Comparison of ENCODE assay signal across 8 cellular contexts in the genomic region with DNA sequence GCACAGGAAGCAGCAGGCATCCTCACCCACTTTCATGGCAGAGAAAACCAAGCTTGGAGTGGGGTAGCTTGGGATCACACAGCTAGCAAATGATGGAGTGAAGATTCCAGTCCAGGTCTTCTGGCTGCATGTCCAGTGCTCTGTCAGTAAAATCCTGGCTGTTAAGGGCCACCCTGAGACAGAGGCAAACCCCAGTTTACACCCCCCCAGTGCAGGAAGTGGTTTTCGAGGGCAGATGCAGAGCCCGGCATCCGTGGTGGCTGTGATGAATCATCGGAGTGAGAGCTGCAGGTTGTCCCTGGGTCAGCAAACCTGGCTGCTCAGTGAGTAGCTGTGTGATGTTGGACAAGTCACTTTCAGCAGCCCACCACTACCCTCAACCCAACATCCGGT.
DNase-seq lines count a peak whose midpoint lies in the region; ATAC-seq, FAIRE-seq and TF ChIP-seq lines count a peak whose summit lies in the region.

No MANE protein-coding gene starts in this region.

- in situ Hi-C loops in GM13977 (cut with MboI; ENCODE audit: low pct_unique_long_range_greater_than_20kb, low sequenced_read_pairs, unreplicated experiment), result no loop called here

- POLR2A ChIA-PET in activated CD4-positive, alpha-beta memory T cell treated with anti-CD3 and anti-CD28 coated beads, Interleukin-2, amount 10 ng/mL, durations not matched to agents 7 days and 5 days (lab: Charles Lee), result interaction anchor here (0.6 to 5.3 kb wide), 24 partner anchors 10 to 1009 kb away, joined by 3 to 59 read pairs (median 4); a partner anchor contains a TSS
- POLR2A ChIA-PET in endothelial cell of umbilical vein (lab: Charles Lee), result interaction anchor here (0.6 to 2.2 kb wide), 3 partner anchors 15 to 169 kb away, joined by 4 to 6 read pairs (median 6); a partner anchor contains a TSS

- H3K4me1 Mint-ChIP-seq in activated CD4-positive, alpha-beta memory T cell treated with anti-CD3 and anti-CD28 coated beads, Interleukin-2, amount 10 ng/mL, durations not matched to agents 7 days and 5 days, result peaks cover 73% of the 10 kb centered on the region

- dilution Hi-C loops in endothelial cell of umbilical vein (cut with MboI; ENCODE audit: extremely low pct_ligation_motif_present, low sequenced_read_pairs), result no loop called here

- H3K9me3 ChIP-seq in endothelial cell of umbilical vein (replicated peaks; ENCODE audit: control insufficient read depth, insufficient read depth, low read length), result no peaks in the 10 kb centered on the region

- intact Hi-C loops in endothelial cell of umbilical vein (cut with micrococcal nuclease), result no loop called here

- no peak overlapping the region for H3K4me3 ChIP-seq in endothelial cell of umbilical vein (replicated peaks in 1 of 3; ENCODE audit: insufficient read depth in 1 of 3, low read depth in 1 of 3, low read length in 3 of 3)
- no peak overlapping the region for H3K4me3 ChIP-seq in retinal pigment epithelial cell (ENCODE audit: low read length)

- H3K4me2 ChIP-seq in endothelial cell of umbilical vein (ENCODE audit: insufficient read depth, low read length), result no peak overlapping the region

- peak; percentile 43 for ATAC-seq in HG02623 (IDR thresholded peaks at IDR 0.05; ENCODE audit: unreplicated experiment)

- H3K9me1 ChIP-seq in endothelial cell of umbilical vein (replicated peaks; ENCODE audit: control insufficient read depth, extremely low read depth, insufficient read depth, low read length), result no peaks in the 10 kb centered on the region

- TF ChIP-seq CTCF in GM13977 (IDR thresholded peaks at IDR 0.05; ENCODE audit: extremely low read depth, insufficient read depth, missing control alignments), result no peak
- TF ChIP-seq CTCF in endothelial cell of umbilical vein (IDR thresholded peaks at IDR 0.05; ENCODE audit: extremely low read depth in 1 of 2, insufficient read depth in 1 of 2, low read depth in 1 of 2, low read length in 2 of 2), result no peak
- TF ChIP-seq CTCF in retinal pigment epithelial cell (conservative IDR thresholded peaks at IDR 0.05; ENCODE audit: low read depth, low read length), result no peak

- CTCF ChIA-PET in activated CD4-positive, alpha-beta memory T cell treated with anti-CD3 and anti-CD28 coated beads, Interleukin-2, amount 10 ng/mL, durations not matched to agents 7 days and 5 days (lab: Charles Lee), result interaction anchor here (0.5 to 4.7 kb wide), 19 partner anchors 9 to 304 kb away, joined by 3 to 33 read pairs (median 13); a partner anchor contains a TSS
- CTCF ChIA-PET in endothelial cell of umbilical vein (lab: Charles Lee), result interaction anchor here (1.0 to 3.6 kb wide), 16 partner anchors 8 to 177 kb away, joined by 3 to 32 read pairs (median 6); a partner anchor contains a TSS

- H3K27ac ChIP-seq in endothelial cell of umbilical vein (ENCODE audit: insufficient read depth, low read depth, low read length), result peak overlapping the region; percentile 39

- no peaks in the 10 kb centered on the region for H3K27me3 Mint-ChIP-seq in activated CD4-positive, alpha-beta memory T cell treated with anti-CD3 and anti-CD28 coated beads, Interleukin-2, amount 10 ng/mL, durations not matched to agents 7 days and 5 days

- no peaks in the 10 kb centered on the region for H3K9me3 Mint-ChIP-seq in activated CD4-positive, alpha-beta memory T cell treated with anti-CD3 and anti-CD28 coated beads, Interleukin-2, amount 10 ng/mL, durations not matched to agents 7 days and 5 days

- H3K9ac ChIP-seq in endothelial cell of umbilical vein (replicated peaks; ENCODE audit: extremely low read depth, insufficient read depth, low read length), result no peak overlapping the region

- FAIRE-seq in endothelial cell of umbilical vein (lab: Jason Lieb, UNC), result no peak

- BruUV-seq in endothelial cell of umbilical vein (replicated peaks; lab: Mats Ljungman, UMichigan), result no TSS peak

- H3K79me2 ChIP-seq in endothelial cell of umbilical vein (ENCODE audit: control insufficient read depth, insufficient read depth, low read length), result peaks cover 22% of the 10 kb centered on the region

- peaks cover 48% of the 10 kb centered on the region for H3K4me1 ChIP-seq in endothelial cell of umbilical vein (ENCODE audit: control insufficient read depth, extremely low read depth, insufficient read depth, low read length)

- peaks cover 10% of the 10 kb centered on the region for H3K36me3 Mint-ChIP-seq in activated CD4-positive, alpha-beta memory T cell treated with anti-CD3 and anti-CD28 coated beads, Interleukin-2, amount 10 ng/mL, durations not matched to agents 7 days and 5 days (ENCODE audit: low read depth)

- no peak overlapping the region for H2AFZ ChIP-seq in endothelial cell of umbilical vein (ENCODE audit: low read depth, low read length)

- no peak for TF ChIP-seq POLR2A in endothelial cell of umbilical vein (IDR thresholded peaks at IDR 0.05; ENCODE audit: low read depth, low read length)

- peak overlapping the region; percentile 98 for H3K27ac Mint-ChIP-seq in activated CD4-positive, alpha-beta memory T cell treated with anti-CD3 and anti-CD28 coated beads, Interleukin-2, amount 10 ng/mL, durations not matched to agents 7 days and 5 days

- no peaks in the 10 kb centered on the region for H3K27me3 ChIP-seq in endothelial cell of umbilical vein (ENCODE audit: control insufficient read depth in 2 of 2, insufficient read depth in 2 of 2, low read length in 2 of 2)

- peaks cover 0 to 36% of the 10 kb centered on the region in 2 experiments for H3K36me3 ChIP-seq in endothelial cell of umbilical vein (ENCODE audit: control insufficient read depth in 2 of 2, extremely low read depth in 1 of 2, insufficient read depth in 2 of 2, low read length in 2 of 2)

- H3K4me3 Mint-ChIP-seq in activated CD4-positive, alpha-beta memory T cell treated with anti-CD3 and anti-CD28 coated beads, Interleukin-2, amount 10 ng/mL, durations not matched to agents 7 days and 5 days, result peak overlapping the region; percentile 67

- H4K20me1 ChIP-seq in endothelial cell of umbilical vein (replicated peaks; ENCODE audit: control insufficient read depth, extremely low read depth, insufficient read depth, low read length), result no peaks in the 10 kb centered on the region

- DNase-seq in GM13977 (ENCODE audit: low spot score) (peak; percentile 91), NCI-H2196 treated with DMSO at 0.1 percent for 48 hours (lab: John Stamatoyannopoulos, UW; ENCODE audit: unreplicated experiment) (peak; percentile 40), endothelial cell of umbilical vein (ENCODE audit: low read depth, low spot score) (peak; percentile 49), retinal pigment epithelial cell (ENCODE audit: low read depth) (peak; percentile 72), NCI-H1092 treated with DMSO at 0.1 percent for 48 hours (lab: John Stamatoyannopoulos, UW) (no peak), NCI-H1048 (lab: John Stamatoyannopoulos, UW) (no peak)
- DNase-seq in activated CD4-positive, alpha-beta memory T cell treated with anti-CD3 and anti-CD28 coated beads, Interleukin-2, amount 10 ng/mL, durations not matched to agents 7 days and 5 days, result peak; percentile 94

TF ChIP-seq in endothelial cell of umbilical vein, 7 proteins besides CTCF, POLR2A, EP300 and RAD21:
- TF ChIP-seq EZH2 (IDR thresholded peaks at IDR 0.05; ENCODE audit: borderline replicate concordance, low read depth, low read length, severe bottlenecking), result no peak
- TF ChIP-seq MYC (IDR thresholded peaks at IDR 0.05; ENCODE audit: low read depth, low read length), result no peak
- TF ChIP-seq, protein P1, sequence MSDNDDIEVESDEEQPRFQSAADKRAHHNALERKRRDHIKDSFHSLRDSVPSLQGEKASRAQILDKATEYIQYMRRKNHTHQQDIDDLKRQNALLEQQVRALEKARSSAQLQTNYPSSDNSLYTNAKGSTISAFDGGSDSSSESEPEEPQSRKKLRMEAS (IDR thresholded peaks at IDR 0.05; ENCODE audit: insufficient read depth, insufficient read length), result no peak
- no peak for TF ChIP-seq GATA2 (IDR thresholded peaks at IDR 0.05; ENCODE audit: insufficient read depth, insufficient read length, low read depth, low read length)
- TF ChIP-seq POLR2AphosphoS5 (IDR thresholded peaks at IDR 0.05; ENCODE audit: insufficient read depth, low read depth, low read length), result no peak
- TF ChIP-seq FOS (IDR thresholded peaks at IDR 0.05; ENCODE audit: borderline replicate concordance, insufficient read depth, low read length), result no peak
- no peak for TF ChIP-seq JUN (IDR thresholded peaks at IDR 0.05; ENCODE audit: borderline replicate concordance, insufficient read depth, insufficient read length, low read depth)

Comparison
In these comparisons a context has a peak if more than half of its experiments do, and no peak if none do; other contexts are left out.
1. DNase-seq: peak in GM13977 (single experiment), NCI-H2196 treated with DMSO at 0.1 percent for 48 hours (single experiment), activated CD4-positive, alpha-beta memory T cell treated with anti-CD3 and anti-CD28 coated beads, Interleukin-2, amount 10 ng/mL, durations not matched to agents 7 days and 5 days (single experiment), endothelial cell of umbilical vein (single experiment) and retinal pigment epithelial cell (single experiment); none in NCI-H1092 treated with DMSO at 0.1 percent for 48 hours (single experiment) and NCI-H1048 (single experiment).